In genomic region chr2:113985554-113986397, GRCh38 we compare ENCODE assay signal across 31 cellular contexts.
"Had no signal": no experiment of that assay in that cellular context is flagged by ENCODE, and none has a peak within 500 bp of the region (broad histone marks: within the 10 kb centered on the region; RNA-seq: fewer than 3 reads in every experiment).

No MANE protein-coding gene starts in this region.

- H2AFZ ChIP-seq: neural progenitor cell, parathyroid adenoma had no signal

- H3K36me3 Mint-ChIP-seq: type B pancreatic cell had no signal

- H3K9me3 Mint-ChIP-seq: natural killer cell; nephron; stimulated activated naive CD8-positive, alpha-beta T cell treated with anti-CD3 and anti-CD28 coated beads, Interleukin-15, amount 100 ng/mL, for 72 hours; type B pancreatic cell had no signal

- H3K36me3 ChIP-seq: neural progenitor cell, ovary, suprapubic skin, tibial artery, transverse colon, upper lobe of right lung, vagina had no signal

- H3K4me1 Mint-ChIP-seq: natural killer cell; nephron; neural progenitor cell; stimulated activated memory B cell treated with anti-CD40 and anti-IgM and Interleukin-4, amounts not matched to agents 10 μg/mL and 1 μg/mL and 100 μg/mL, for 72 hours; stimulated activated naive CD8-positive, alpha-beta T cell treated with anti-CD3 and anti-CD28 coated beads, Interleukin-15, amount 100 ng/mL, for 72 hours had no signal

- H3K4me2 ChIP-seq: neural progenitor cell, smooth muscle cell had no signal

- H3K9ac ChIP-seq: neural progenitor cell, parathyroid adenoma had no signal

- H3K79me2 ChIP-seq: parathyroid adenoma had no signal

- H3K27ac ChIP-seq: neural progenitor cell, ovary, parathyroid adenoma, psoas muscle, skin epidermis, spleen, suprapubic skin, testis, tibial artery, transverse colon, upper lobe of right lung, vagina had no signal

- H3K27ac Mint-ChIP-seq: natural killer cell; nephron; neural progenitor cell; progenitor cell of endocrine pancreas; stimulated activated memory B cell treated with anti-CD40 and anti-IgM and Interleukin-4, amounts not matched to agents 10 μg/mL and 1 μg/mL and 100 μg/mL, for 72 hours; stimulated activated naive CD8-positive, alpha-beta T cell treated with anti-CD3 and anti-CD28 coated beads, Interleukin-15, amount 100 ng/mL, for 72 hours; type B pancreatic cell had no signal

- H3K27me3 Mint-ChIP-seq: progenitor cell of endocrine pancreas; stimulated activated memory B cell treated with anti-CD40 and anti-IgM and Interleukin-4, amounts not matched to agents 10 μg/mL and 1 μg/mL and 100 μg/mL, for 72 hours; stimulated activated naive CD8-positive, alpha-beta T cell treated with anti-CD3 and anti-CD28 coated beads, Interleukin-15, amount 100 ng/mL, for 72 hours; type B pancreatic cell had no signal

- H3K27me3 ChIP-seq: neural progenitor cell, ovary, spleen, suprapubic skin, testis, tibial artery, transverse colon, upper lobe of right lung, vagina had no signal

- H3K4me3 ChIP-seq: neural progenitor cell, ovary, psoas muscle, skin epidermis, smooth muscle cell, spleen, suprapubic skin, testis, tibial artery, transverse colon, upper lobe of right lung, vagina had no signal

- H3K4me3 Mint-ChIP-seq: naive thymus-derived CD4-positive, alpha-beta T cell; natural killer cell; nephron; neural progenitor cell; stimulated activated memory B cell treated with anti-CD40 and anti-IgM and Interleukin-4, amounts not matched to agents 10 μg/mL and 1 μg/mL and 100 μg/mL, for 72 hours; stimulated activated naive CD8-positive, alpha-beta T cell treated with anti-CD3 and anti-CD28 coated beads, Interleukin-15, amount 100 ng/mL, for 72 hours; type B pancreatic cell had no signal

- DNase-seq: naive thymus-derived CD4-positive, alpha-beta T cell; natural killer cell; occipital lobe; ovary; posterior cingulate gyrus; psoas muscle; right cardiac atrium; spleen; stimulated activated CD4-positive, alpha-beta T cell treated with anti-CD3 and anti-CD28 coated beads, Interleukin-12 subunit alpha, Interleukin-12 subunit beta, amount 100 ng/mL, for 4 hours; stimulated activated CD4-positive, alpha-beta T cell treated with anti-CD3 and anti-CD28 coated beads, Interleukin-1b, Interleukin-23, amount 100 ng/mL, for 48 hours; stimulated activated CD4-positive, alpha-beta T cell treated with anti-CD3 and anti-CD28 coated beads, Interleukin-4, amount 100 ng/mL, for 1 hour; stimulated activated CD4-positive, alpha-beta T cell treated with anti-CD3 and anti-CD28 coated beads, Interleukin-4, amount 100 ng/mL, for 4 hours; stimulated activated CD8-positive, alpha-beta memory T cell treated with anti-CD3 and anti-CD28 coated beads, Interleukin-4, amount 100 ng/mL, for 48 hours; stimulated activated naive CD8-positive, alpha-beta T cell treated with anti-CD3 and anti-CD28 coated beads, Interleukin-15, amount 100 ng/mL, for 72 hours; stimulated activated naive CD8-positive, alpha-beta T cell treated with anti-CD3 and anti-CD28 coated beads, Interleukin-15, Interleukin-2, amounts not matched to agents 100 U/mL and 50 U/mL, for 24 hours; substantia nigra; testis; tibial artery; transverse colon; upper lobe of right lung had no signal

- ATAC-seq: naive thymus-derived CD4-positive, alpha-beta T cell; natural killer cell; psoas muscle; right cardiac atrium; sciatic nerve; stimulated activated memory B cell treated with anti-CD40 and anti-IgM and Interleukin-4, amounts not matched to agents 10 μg/mL and 1 μg/mL and 100 μg/mL, for 72 hours; stimulated activated naive CD8-positive, alpha-beta T cell treated with anti-CD3 and anti-CD28 coated beads, Interleukin-15, amount 100 ng/mL, for 72 hours; stimulated activated naive CD8-positive, alpha-beta T cell treated with anti-CD3 and anti-CD28 coated beads, Interleukin-15, Interleukin-2, amounts not matched to agents 100 U/mL and 50 U/mL, for 24 hours; upper lobe of right lung had no signal

- H3K4me1 ChIP-seq: neural progenitor cell, parathyroid adenoma, psoas muscle, spleen, suprapubic skin, testis, tibial artery, transverse colon, upper lobe of right lung, vagina had no signal

- H3K9me3 ChIP-seq: ovary, psoas muscle, spleen, suprapubic skin, testis, tibial artery, transverse colon, upper lobe of right lung, vagina had no signal
